In the genomic region with DNA sequence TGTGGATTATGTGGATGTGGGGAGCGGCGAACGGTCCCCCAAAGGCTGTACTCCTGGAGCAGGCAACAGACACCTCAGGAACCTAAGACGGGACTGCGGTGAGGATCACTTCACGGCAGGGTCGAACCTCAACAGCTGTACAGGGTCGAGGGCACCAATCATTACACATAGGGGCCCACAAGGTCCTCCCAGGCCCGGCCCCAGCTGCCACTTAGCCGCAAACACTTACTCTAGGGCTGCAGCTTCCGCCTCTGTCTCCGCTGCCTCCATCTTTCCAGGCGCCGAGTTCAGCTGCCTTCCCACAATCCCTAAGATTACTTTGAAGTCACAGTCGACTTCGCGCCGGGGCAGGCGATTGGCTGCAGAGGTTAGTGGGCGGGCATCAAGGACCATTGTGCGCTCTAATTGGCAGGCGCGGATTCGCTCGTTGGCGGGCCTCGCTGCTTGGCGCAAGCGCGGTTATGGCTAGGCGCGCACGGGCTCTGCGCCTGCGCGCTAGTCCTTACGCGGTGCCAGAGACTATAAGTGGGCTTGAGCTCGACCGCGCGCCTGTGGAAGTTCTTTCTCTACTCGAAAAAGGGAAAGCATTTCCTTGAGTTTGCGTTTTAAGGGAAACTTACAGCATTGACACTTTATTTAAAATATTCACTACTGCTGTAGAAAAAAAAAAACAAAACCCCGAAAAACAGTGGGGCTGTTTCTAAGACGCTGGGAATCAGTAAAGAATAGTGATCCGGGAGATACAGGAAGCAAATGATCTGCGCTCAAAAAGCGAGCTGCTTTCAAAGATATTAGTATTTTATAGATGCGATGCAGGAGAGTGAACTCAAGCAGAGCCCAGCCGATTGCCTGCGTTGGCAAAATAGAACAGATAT, we compare ENCODE assay signal across 8 cellular contexts. TPM values are rescaled to one million over a fixed set of nuclear protein-coding genes. Genes with fewer than 3 reads are reported as not detected.
DNase-seq lines count a peak whose midpoint lies in the region; ATAC-seq and TF ChIP-seq lines count a peak whose summit lies in the region.

A gene with protein sequence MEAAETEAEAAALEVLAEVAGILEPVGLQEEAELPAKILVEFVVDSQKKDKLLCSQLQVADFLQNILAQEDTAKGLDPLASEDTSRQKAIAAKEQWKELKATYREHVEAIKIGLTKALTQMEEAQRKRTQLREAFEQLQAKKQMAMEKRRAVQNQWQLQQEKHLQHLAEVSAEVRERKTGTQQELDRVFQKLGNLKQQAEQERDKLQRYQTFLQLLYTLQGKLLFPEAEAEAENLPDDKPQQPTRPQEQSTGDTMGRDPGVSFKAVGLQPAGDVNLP (minus strand): TSS at position 293 of the 875 bp plus-strand sequence. CDS start 23 bp downstream, at position 270.

- DNase-seq in AG04450 (ENCODE audit: low read depth, low spot score) (peak; percentile 92), NCI-H2196 treated with DMSO at 0.1 percent for 48 hours (lab: John Stamatoyannopoulos, UW; ENCODE audit: unreplicated experiment) (peak; percentile 76), breast epithelium (ENCODE audit: low spot score in 2 of 2) (peak; percentile 89 to 92)

- intact Hi-C loops in breast epithelium (cut with DNase I; ENCODE audit: low total_unique reads) = no loop called here

- peak; percentile 99 for ATAC-seq in GM18907 (IDR thresholded peaks at IDR 0.05; ENCODE audit: unreplicated experiment)
- ATAC-seq in HG03139 (IDR thresholded peaks at IDR 0.05; ENCODE audit: unreplicated experiment) = peak; percentile 99

- CTCF ChIA-PET in AG04450 (lab: Charles Lee) = interaction anchor here (0.7 kb wide), 1 partner anchor 344 kb away, joined by 3 read pairs; no protein-coding TSS in a partner anchor

- peak within 1 kb of the TSS; percentile 93 for H3K9ac ChIP-seq in iPS-20b (ENCODE audit: low read depth, low read length)

- H3K9me3 ChIP-seq in AG04450 (ENCODE audit: control insufficient read depth, insufficient read depth, low read length) = no peaks in the 10 kb centered on the region
- H3K9me3 ChIP-seq in breast epithelium = no peaks in the 10 kb centered on the region
- no peaks in the 10 kb centered on the region for H3K9me3 ChIP-seq in iPS-20b (ENCODE audit: insufficient read depth, low read depth, low read length)

- no peak for TF ChIP-seq POLR2A in breast epithelium (IDR thresholded peaks at IDR 0.05)

- H3K36me3 ChIP-seq in breast epithelium (no peaks in the 10 kb centered on the region), iPS-20b (ENCODE audit: insufficient read depth, low read depth, low read length) (peaks cover 39% of the 10 kb centered on the region)

- no peaks in the 10 kb centered on the region for H3K4me1 ChIP-seq in breast epithelium
- peaks cover 7% of the 10 kb centered on the region; the same call in 1 of the 2 replicates for H3K4me1 ChIP-seq in iPS-20b (ENCODE audit: insufficient read depth, low read length)

- POLR2A ChIA-PET in AG04450 (lab: Yijun Ruan, JAX) = interaction anchor here (0.7 kb wide), 1 partner anchor 320 kb away, joined by 3 read pairs; no protein-coding TSS in a partner anchor

- no peaks in the 10 kb centered on the region for H3K27me3 ChIP-seq in AG04450 (ENCODE audit: control insufficient read depth, insufficient read depth, low read length)
- no peaks in the 10 kb centered on the region for H3K27me3 ChIP-seq in breast epithelium
- no peaks in the 10 kb centered on the region for H3K27me3 ChIP-seq in iPS-20b (ENCODE audit: insufficient read depth, low read length)

- H3K27ac ChIP-seq in AG04450 (ENCODE audit: low read depth, low read length) (peak within 1 kb of the TSS; percentile 47), VCaP (peak within 1 kb of the TSS; percentile 71), breast epithelium (peak within 1 kb of the TSS in 1 of 2 donors; percentile 48), iPS-20b (ENCODE audit: low read length) (peak within 1 kb of the TSS; percentile 72), skin epidermis (peak within 1 kb of the TSS in 17 of 21 experiments; percentile 13 to 82 (median 65))

- peak within 1 kb of the TSS; percentile 90 for H3K4me3 ChIP-seq in AG04450 (ENCODE audit: low read depth, low read length)
- peak within 1 kb of the TSS; percentile 63 to 74 (median 73) for H3K4me3 ChIP-seq in breast epithelium
- H3K4me3 ChIP-seq in iPS-20b (ENCODE audit: low read length) = peak within 1 kb of the TSS; percentile 92
- peak within 1 kb of the TSS; percentile 46 to 66 (median 60) for H3K4me3 ChIP-seq in skin epidermis

- TF ChIP-seq CTCF in AG04450 (IDR thresholded peaks at IDR 0.05; ENCODE audit: low read depth, low read length) (no peak), VCaP (conservative IDR thresholded peaks at IDR 0.05) (no peak), breast epithelium (IDR thresholded peaks at IDR 0.05) (no peak)

RNA-seq across cellular contexts. Expression of the gene that starts here (rescaled TPM):
- polyA plus RNA-seq in AG04450 (2011; rRNA removed) = 14.0 and 15.0 TPM in 2 replicates
- polyA minus RNA-seq in AG04450 (2011; rRNA and poly(A)+ RNA removed) = 7.3 and 9.1 TPM in 2 replicates
- 1 to 10 TPM; 1.3 to 5.0 (median 3.0) TPM for total RNA-seq in breast epithelium
